8 cellular contexts compared by ENCODE assay signal in genomic region chr19:48390188-48391099, GRCh38. TPM values are rescaled to one million over a fixed set of nuclear protein-coding genes. Genes with fewer than 3 reads are reported as not detected.
DNase-seq lines count a peak whose midpoint lies in the region; ATAC-seq and TF ChIP-seq lines count a peak whose summit lies in the region.

No MANE protein-coding gene starts in this region.

- H3K9me3 ChIP-seq in SJCRH30 (replicated peaks) = no peaks in the 10 kb centered on the region
- no peaks in the 10 kb centered on the region for H3K9me3 ChIP-seq in aorta (ENCODE audit: control insufficient read depth, low read length)

- ATAC-seq in HG03354 (IDR thresholded peaks at IDR 0.05; ENCODE audit: poor library complexity, severe bottlenecking, unreplicated experiment) = peak; percentile 56
- ATAC-seq in aorta (ENCODE audit: low FRiP score) = peak; percentile 85
- ATAC-seq in GM18520 (IDR thresholded peaks at IDR 0.05; ENCODE audit: unreplicated experiment) = no peak

- DNase-seq in ELF-1 (ENCODE audit: low read depth, low spot score) = peak; percentile 88
- DNase-seq in SJCRH30 = peak; percentile 79 to 82
- peak; percentile 24 for DNase-seq in activated naive CD8-positive, alpha-beta T cell treated with anti-CD3 and anti-CD28 coated beads, Interleukin-2, amount 50 U/mL, for 16 hours (ENCODE audit: low read depth, low spot score)
- peak; percentile 16 to 82 (median 68) for DNase-seq in head of caudate nucleus
- peak; percentile 92 for DNase-seq in osteocyte (ENCODE audit: extremely low spot score, unreplicated experiment)
- peak; percentile 78 to 89 for DNase-seq in aorta

- peak; percentile 78 for TF ChIP-seq CTCF in osteocyte (IDR thresholded peaks at IDR 0.05)

- peak overlapping the region; percentile 95 for H3K4me3 Mint-ChIP-seq in osteocyte (ENCODE audit: unreplicated experiment)

- H3K36me3 Mint-ChIP-seq in osteocyte (ENCODE audit: unreplicated experiment) = peaks cover 19% of the 10 kb centered on the region

- 0 out of 2 replicates have a peak, but pooled peaks cover 2% of the 10 kb centered on the region for H3K4me1 ChIP-seq in SJCRH30
- no peaks in the 10 kb centered on the region for H3K4me1 ChIP-seq in aorta (ENCODE audit: control insufficient read depth in 1 of 2, insufficient read depth in 2 of 2, low read length in 2 of 2)

- H3K27me3 ChIP-seq in SJCRH30 (peaks cover 26% of the 10 kb centered on the region), aorta (ENCODE audit: control insufficient read depth in 1 of 2, insufficient read depth in 2 of 2, low read length in 1 of 2) (no peaks in the 10 kb centered on the region)

- H3K4me3 ChIP-seq in SJCRH30 (peak overlapping the region; percentile 84), aorta (ENCODE audit: low read length in 2 of 2) (peak overlapping the region; percentile 68 to 92)

- no peaks in the 10 kb centered on the region for H3K9me3 Mint-ChIP-seq in osteocyte (ENCODE audit: unreplicated experiment)

- H3K36me3 ChIP-seq in SJCRH30 = peaks cover 26% of the 10 kb centered on the region
- H3K36me3 ChIP-seq in aorta (ENCODE audit: control insufficient read depth in 1 of 2, insufficient read depth in 2 of 2, low read length in 1 of 2) = peaks cover 0 to 2% of the 10 kb centered on the region in 2 donors

- H3K4me1 Mint-ChIP-seq in osteocyte (ENCODE audit: unreplicated experiment) = peaks cover 29% of the 10 kb centered on the region

- H3K27ac Mint-ChIP-seq in osteocyte (ENCODE audit: unreplicated experiment) = peak overlapping the region; percentile 95

- intact Hi-C loops in head of caudate nucleus (cut with DNase I) (loop anchor here (10.0 kb wide), 1 partner anchor 54 kb away; the partner anchor contains the start of gene GRWD1), aorta (cut with DNase I) (loop anchor here in 1 of 2 donors (1.0 to 5.0 kb wide), 2 partner anchors 68 to 194 kb away; a partner anchor contains a TSS)

- no peaks in the 10 kb centered on the region for H3K27me3 Mint-ChIP-seq in osteocyte (ENCODE audit: unreplicated experiment)

- peak overlapping the region; percentile 89 for H3K27ac ChIP-seq in SJCRH30
- peak overlapping the region; percentile 28 to 37 for H3K27ac ChIP-seq in aorta (ENCODE audit: low read depth in 1 of 2, low read length in 2 of 2)

- WGBS in aorta, 2 donors = 1 to 2% methylated on average over 24 of the region's 24 CpGs

RNA-seq across cellular contexts. Expression of gene KDELR1, which starts 0.9 kb away (rescaled TPM):
- total RNA-seq in SJCRH30 (2014; rRNA removed; shearing (Covaris generic)) = 105 and 119 TPM in 2 replicates
- total RNA-seq in osteocyte = 267 and 275 TPM in 2 replicates
- total RNA-seq in aorta = 100 to 1,000 TPM in 1 of 2 donors, 10 to 100 TPM in 1; 94.0 to 128 TPM
- polyA plus RNA-seq in aorta = 100 to 1,000 TPM in 1 of 2 donors, 10 to 100 TPM in 1; 60.7 to 122 TPM

RNA-seq across cellular contexts. Expression of gene GRIN2D, which starts 3.0 kb away (rescaled TPM):
- 0.03 TPM in 1 of 2 replicates, not detected in the other for total RNA-seq in SJCRH30 (2014; rRNA removed; shearing (Covaris generic))
- 0.68 and 1.2 TPM in 2 replicates for total RNA-seq in osteocyte
- total RNA-seq in aorta = 1 to 10 TPM in 1 of 2 donors, under 1 TPM in 1; 0.91 to 4.0 TPM
- polyA plus RNA-seq in aorta = under 1 TPM in 1 of 2 donors, not detected in 1; 0.03 TPM

RNA-seq across cellular contexts. Expression of gene SYNGR4, which starts 26.3 kb away (rescaled TPM):
- total RNA-seq in SJCRH30 (2014; rRNA removed; shearing (Covaris generic)) = not detected in 2 replicates
- total RNA-seq in osteocyte = not detected in 2 replicates
- not detected for total RNA-seq in aorta
- polyA plus RNA-seq in aorta = not detected

RNA-seq across cellular contexts. Expression of gene TMEM143, which starts 26.7 kb away (rescaled TPM):
- total RNA-seq in SJCRH30 (2014; rRNA removed; shearing (Covaris generic)) = 2.6 and 2.8 TPM in 2 replicates
- 9.1 and 12.3 TPM in 2 replicates for total RNA-seq in osteocyte
- total RNA-seq in aorta = 1 to 10 TPM; 4.9 to 9.2 TPM
- 1 to 10 TPM; 6.4 to 6.6 TPM for polyA plus RNA-seq in aorta

RNA-seq across cellular contexts. Expression of gene GRWD1, which starts 55.3 kb away (rescaled TPM):
- total RNA-seq in SJCRH30 (2014; rRNA removed; shearing (Covaris generic)) = 40.4 and 44.6 TPM in 2 replicates
- 36.2 and 38.4 TPM in 2 replicates for total RNA-seq in osteocyte
- 10 to 100 TPM; 21.4 to 25.8 TPM for total RNA-seq in aorta
- polyA plus RNA-seq in aorta = 1 to 10 TPM; 7.0 to 9.0 TPM

Comparison
In these comparisons a context has a peak if more than half of its experiments do, and no peak if none do; other contexts are left out.
1. DNase-seq: peak in every context shown above with its lines; median percentile 92 in osteocyte; 88 in ELF-1; 84 in aorta; 80 in SJCRH30; 68 in head of caudate nucleus; 24 in activated naive CD8-positive, alpha-beta T cell treated with anti-CD3 and anti-CD28 coated beads, Interleukin-2, amount 50 U/mL, for 16 hours.